8 cellular contexts compared by ENCODE assay signal in genomic region chr10:110502851-110503301, GRCh38. TPM values are rescaled to one million over a fixed set of nuclear protein-coding genes. Genes with fewer than 3 reads are reported as not detected.
DNase-seq lines count a peak whose midpoint lies in the region; ATAC-seq and TF ChIP-seq lines count a peak whose summit lies in the region.

No MANE protein-coding gene starts in this region.

- peak in 1 of 4 donors; percentile 65 for TF ChIP-seq EP300 in sigmoid colon (IDR thresholded peaks at IDR 0.05)

- H3K27me3 ChIP-seq in sigmoid colon (no peaks in the 10 kb centered on the region), SJCRH30 (no peaks in the 10 kb centered on the region)

- ATAC-seq in GM21390 (IDR thresholded peaks at IDR 0.05; ENCODE audit: unreplicated experiment) = peak; percentile 41

- in situ Hi-C loops in KBM-7 (cut with MboI; ENCODE audit: low pct_unique_long_range_greater_than_20kb, low sequenced_read_pairs) = no loop called here

- intact Hi-C loops in sigmoid colon (cut with DNase I) = loop anchor here (1.0 to 5.0 kb wide), 3 partner anchors 44 to 581 kb away; partner anchors contain the start of gene XPNPEP1

- 20 to 24% methylated on average over 3 of the region's 3 CpGs for WGBS in sigmoid colon, 2 donors

- H3K27ac ChIP-seq in sigmoid colon (peak overlapping the region; percentile 73 to 98 (median 97)), SJCRH30 (no peak overlapping the region)

- H3K4me3 ChIP-seq in GM08714 (ENCODE audit: low read length) = peak overlapping the region; percentile 46
- H3K4me3 ChIP-seq in WI38 (ENCODE audit: low read depth, low read length) = 0 out of 2 replicates have a peak overlapping the region, but pooled peaks have one; percentile 7
- H3K4me3 ChIP-seq in sigmoid colon = no peak overlapping the region
- H3K4me3 ChIP-seq in SJCRH30 = no peak overlapping the region

- TF ChIP-seq CTCF in WI38 (IDR thresholded peaks at IDR 0.05; ENCODE audit: low read depth, low read length) = no peak
- TF ChIP-seq CTCF in sigmoid colon (IDR thresholded peaks at IDR 0.05) = no peak

- H3K9me3 ChIP-seq in sigmoid colon = no peaks in the 10 kb centered on the region
- no peaks in the 10 kb centered on the region for H3K9me3 ChIP-seq in SJCRH30 (replicated peaks)

- H3K4me1 ChIP-seq in sigmoid colon = peaks cover 0 to 84% (median 70%) of the 10 kb centered on the region in 4 donors
- peaks cover 36% of the 10 kb centered on the region for H3K4me1 ChIP-seq in SJCRH30

- TF ChIP-seq POLR2A in sigmoid colon (IDR thresholded peaks at IDR 0.05) = no peak

- H3K36me3 ChIP-seq in sigmoid colon = peaks cover 0 to 12% (median 5%) of the 10 kb centered on the region in 4 donors
- H3K36me3 ChIP-seq in SJCRH30 = peaks cover 10% of the 10 kb centered on the region; the same call in 1 of the 2 replicates

- peak; percentile 91 for DNase-seq in KBM-7
- peak; percentile 90 for DNase-seq in fibroblast of the conjunctiva (ENCODE audit: low read depth)
- DNase-seq in sigmoid colon = peak; percentile 91
- no peak for DNase-seq in UCSD-AML1 (lab: John Stamatoyannopoulos, UW; ENCODE audit: unreplicated experiment)
- no peak for DNase-seq in SJCRH30

RNA-seq across cellular contexts. Expression of gene DUSP5, which starts 5.2 kb away (rescaled TPM):
- total RNA-seq in sigmoid colon = 10 to 100 TPM in 2 of 4 donors, 1 to 10 TPM in 2; 3.6 to 42.1 (median 7.6) TPM
- polyA plus RNA-seq in sigmoid colon = 10 to 100 TPM; 12.0 to 35.8 (median 20.9) TPM
- total RNA-seq in SJCRH30 (2014; rRNA removed; shearing (Covaris generic)) = 5.3 and 6.0 TPM in 2 replicates

Comparison
In these comparisons a context has a peak if more than half of its experiments do, and no peak if none do; other contexts are left out.
1. H3K4me3 ChIP-seq: peak in GM08714 (single experiment) and WI38 (single experiment); none in sigmoid colon (0 of 4) and SJCRH30 (single experiment).
2. DNase-seq: peak in KBM-7 (single experiment), fibroblast of the conjunctiva (single experiment) and sigmoid colon (single experiment); none in UCSD-AML1 (single experiment) and SJCRH30 (0 of 2).